In genomic region chr7:75416787-75417186, GRCh38 we compare ENCODE assay signal across 1 cellular context.
TF ChIP-seq lines count a peak whose summit lies in the region.

No MANE protein-coding gene starts in this region.

TF ChIP-seq in HepG2, 621 proteins besides CTCF, POLR2A, EP300 and RAD21:
- 0 out of 2 replicates have a peak, but pooled peaks have one; percentile 19 for TF ChIP-seq POLR2AphosphoS5 (IDR thresholded peaks at IDR 0.05; ENCODE audit: low read depth, low read length)
